ENCODE assay signal across 9 cellular contexts in the genomic region with DNA sequence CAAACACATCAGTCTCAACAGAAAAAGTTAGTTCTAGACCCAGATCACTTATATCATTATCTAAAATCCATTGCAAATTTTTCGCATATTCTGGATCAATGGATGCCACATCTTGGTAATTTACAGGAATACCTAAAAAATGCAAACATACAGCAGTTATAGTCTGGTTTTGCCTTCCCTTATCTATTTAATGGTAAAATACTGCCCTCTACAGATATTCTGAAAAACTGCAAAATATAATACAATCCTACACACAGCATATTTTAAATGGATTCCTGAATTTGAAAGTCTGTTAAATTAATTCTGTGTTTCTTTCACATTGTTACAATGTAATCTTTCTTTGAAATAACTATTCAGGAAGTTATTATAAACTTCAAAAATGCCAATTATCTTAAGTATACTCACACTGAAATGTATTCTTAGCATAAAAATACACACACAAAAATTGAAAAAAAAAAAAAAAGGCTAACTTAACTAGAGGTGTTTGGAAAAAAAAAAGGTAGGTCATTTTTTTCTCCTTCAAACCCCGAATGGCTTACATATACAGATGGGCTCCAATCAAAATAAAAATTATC.
DNase-seq lines count a peak whose midpoint lies in the region; ATAC-seq, FAIRE-seq and TF ChIP-seq lines count a peak whose summit lies in the region.
"Had no signal": no experiment of that assay in that cellular context is flagged by ENCODE, and none has a peak within 500 bp of the region (broad histone marks: within the 10 kb centered on the region; RNA-seq: fewer than 3 reads in every experiment).

No MANE protein-coding gene starts in this region.

- no peaks in the 10 kb centered on the region for H3F3A ChIP-seq in OCI-LY1 (ENCODE audit: insufficient read depth, low read length)

- no peaks in the 10 kb centered on the region for H3K36me3 ChIP-seq in CD8-positive, alpha-beta T cell (ENCODE audit: insufficient read depth, low read length)
- H3K36me3 ChIP-seq in OCI-LY1 (ENCODE audit: insufficient read depth, low read length) (no peaks in the 10 kb centered on the region), osteoblast (ENCODE audit: insufficient read depth, low read length) (no peaks in the 10 kb centered on the region)

- H3K4me2 ChIP-seq in OCI-LY1 (ENCODE audit: low read length) (no peak overlapping the region), osteoblast (ENCODE audit: insufficient read depth, low read length) (no peak overlapping the region)

- H3K4me1 Mint-ChIP-seq in CD8-positive, alpha-beta T cell (ENCODE audit: low read depth) = no peaks in the 10 kb centered on the region

- DNase-seq in CD8-positive, alpha-beta T cell = no peak
- DNase-seq in osteoblast (ENCODE audit: insufficient read length, low spot score, missing footprints) (no peak), omental fat pad (ENCODE audit: low spot score) (no peak)
- DNase-seq in activated CD4-positive, CD25-positive, alpha-beta regulatory T cell treated with anti-CD3 and anti-CD28 coated beads, Interleukin-2, amount 50 U/mL, for 72 hours = no peak
- DNase-seq: T-cell had no signal

- no peaks in the 10 kb centered on the region for H3K9me3 ChIP-seq in CD8-positive, alpha-beta T cell (ENCODE audit: low read length)
- H3K9me3 ChIP-seq in OCI-LY1 (ENCODE audit: low read length) = no peaks in the 10 kb centered on the region
- H3K9me3 ChIP-seq in osteoblast (ENCODE audit: low read depth, low read length) = no peaks in the 10 kb centered on the region

- H3K4me1 ChIP-seq in CD8-positive, alpha-beta T cell (ENCODE audit: insufficient read depth, low read length) = no peaks in the 10 kb centered on the region
- H3K4me1 ChIP-seq in OCI-LY1 (ENCODE audit: insufficient read depth, low read length, severe bottlenecking) (no peaks in the 10 kb centered on the region), osteoblast (ENCODE audit: insufficient read depth, low read length) (no peaks in the 10 kb centered on the region)

- H3K9ac ChIP-seq in OCI-LY1 (ENCODE audit: low read length) = no peak overlapping the region

- no peak overlapping the region for H3K4me3 ChIP-seq in CD8-positive, alpha-beta T cell (ENCODE audit: low read depth, low read length)
- H3K4me3 ChIP-seq in OCI-LY1 (ENCODE audit: low read depth, low read length, poor library complexity, severe bottlenecking) (no peak overlapping the region), osteoblast (ENCODE audit: insufficient read depth, low read length) (no peak overlapping the region)

- H2AFZ ChIP-seq in OCI-LY1 (ENCODE audit: low read length) = no peak overlapping the region
- no peak overlapping the region for H2AFZ ChIP-seq in osteoblast (ENCODE audit: low read length)

- H3K79me2 ChIP-seq in OCI-LY1 (ENCODE audit: insufficient read depth, low read length) (no peaks in the 10 kb centered on the region), osteoblast (ENCODE audit: insufficient read depth, low read length) (no peaks in the 10 kb centered on the region)

- CTCF ChIA-PET in CD8-positive, alpha-beta T cell (lab: Charles Lee) = interaction anchor here (1.0 to 3.7 kb wide), 5 partner anchors 15 to 92 kb away, joined by 3 to 40 read pairs (median 5); no protein-coding TSS in a partner anchor

- H3K9me2 ChIP-seq in OCI-LY1 (ENCODE audit: low read depth, low read length) = no peaks in the 10 kb centered on the region

- POLR2A ChIA-PET in CD8-positive, alpha-beta T cell (lab: Charles Lee) = no interaction called here

- peak; percentile 59 for ATAC-seq in CD8-positive, alpha-beta T cell
- ATAC-seq in GM18520 (IDR thresholded peaks at IDR 0.05; ENCODE audit: unreplicated experiment) = peak; percentile 67
- peak; percentile 62 for ATAC-seq in HG03103 (IDR thresholded peaks at IDR 0.05; ENCODE audit: low read depth, unreplicated experiment)
- ATAC-seq in omental fat pad (ENCODE audit: low FRiP score) = no peak

- no peaks in the 10 kb centered on the region for H3K27me3 ChIP-seq in CD8-positive, alpha-beta T cell (ENCODE audit: insufficient read depth, low read length)
- H3K27me3 ChIP-seq in OCI-LY1 (ENCODE audit: insufficient read depth, low read length) (no peaks in the 10 kb centered on the region), osteoblast (ENCODE audit: insufficient read depth, low read length) (no peaks in the 10 kb centered on the region)

- H4K20me1 ChIP-seq in OCI-LY1 (ENCODE audit: insufficient read depth, low read length) (no peaks in the 10 kb centered on the region), osteoblast (ENCODE audit: insufficient read depth, low read length) (no peaks in the 10 kb centered on the region)

- H3K36me3 Mint-ChIP-seq in CD8-positive, alpha-beta T cell = peaks cover 11% of the 10 kb centered on the region

- H3K27ac Mint-ChIP-seq in CD8-positive, alpha-beta T cell = no peak overlapping the region
- H3K27ac Mint-ChIP-seq: T-cell had no signal

- peak; percentile 88 for FAIRE-seq in endometrium (lab: Jason Lieb, UNC)

- H3K27me3 Mint-ChIP-seq in CD8-positive, alpha-beta T cell (ENCODE audit: low read depth) = no peaks in the 10 kb centered on the region
- H3K27me3 Mint-ChIP-seq: T-cell had no signal

- no peak overlapping the region for H3K27ac ChIP-seq in CD8-positive, alpha-beta T cell (ENCODE audit: low read depth, low read length)
- H3K27ac ChIP-seq in OCI-LY1 (ENCODE audit: low read depth, low read length, poor library complexity, severe bottlenecking) = no peak overlapping the region
- H3K27ac ChIP-seq in osteoblast (ENCODE audit: low read depth, low read length) = no peak overlapping the region

- intact Hi-C loops in CD8-positive, alpha-beta T cell (cut with DNase I, micrococcal nuclease) = loop anchor here (1.0 to 10.0 kb wide), 2 partner anchors 88 to 247 kb away; no protein-coding TSS in a partner anchor

- peak; percentile 87 for TF ChIP-seq CTCF in CD8-positive, alpha-beta T cell (IDR thresholded peaks at IDR 0.05)
- TF ChIP-seq CTCF in OCI-LY1 (IDR thresholded peaks at IDR 0.05; ENCODE audit: low read length) = peak; percentile 72
- TF ChIP-seq CTCF in osteoblast (IDR thresholded peaks at IDR 0.05; ENCODE audit: extremely low read depth, low read depth, low read length) = peak; percentile 59
- TF ChIP-seq CTCF in omental fat pad (IDR thresholded peaks at IDR 0.05) = no peak

- H3K9me3 Mint-ChIP-seq in CD8-positive, alpha-beta T cell = no peaks in the 10 kb centered on the region
- H3K9me3 Mint-ChIP-seq: T-cell had no signal

- H3K4me3 Mint-ChIP-seq in CD8-positive, alpha-beta T cell = no peak overlapping the region
- H3K4me3 Mint-ChIP-seq: T-cell had no signal

Comparison
In these comparisons a context has a peak if more than half of its experiments do, and no peak if none do; other contexts are left out.
1. CTCF ChIP-seq: peak in CD8-positive, alpha-beta T cell (single experiment), OCI-LY1 (single experiment) and osteoblast (single experiment); none in omental fat pad (0 of 3).